In the genomic region with DNA sequence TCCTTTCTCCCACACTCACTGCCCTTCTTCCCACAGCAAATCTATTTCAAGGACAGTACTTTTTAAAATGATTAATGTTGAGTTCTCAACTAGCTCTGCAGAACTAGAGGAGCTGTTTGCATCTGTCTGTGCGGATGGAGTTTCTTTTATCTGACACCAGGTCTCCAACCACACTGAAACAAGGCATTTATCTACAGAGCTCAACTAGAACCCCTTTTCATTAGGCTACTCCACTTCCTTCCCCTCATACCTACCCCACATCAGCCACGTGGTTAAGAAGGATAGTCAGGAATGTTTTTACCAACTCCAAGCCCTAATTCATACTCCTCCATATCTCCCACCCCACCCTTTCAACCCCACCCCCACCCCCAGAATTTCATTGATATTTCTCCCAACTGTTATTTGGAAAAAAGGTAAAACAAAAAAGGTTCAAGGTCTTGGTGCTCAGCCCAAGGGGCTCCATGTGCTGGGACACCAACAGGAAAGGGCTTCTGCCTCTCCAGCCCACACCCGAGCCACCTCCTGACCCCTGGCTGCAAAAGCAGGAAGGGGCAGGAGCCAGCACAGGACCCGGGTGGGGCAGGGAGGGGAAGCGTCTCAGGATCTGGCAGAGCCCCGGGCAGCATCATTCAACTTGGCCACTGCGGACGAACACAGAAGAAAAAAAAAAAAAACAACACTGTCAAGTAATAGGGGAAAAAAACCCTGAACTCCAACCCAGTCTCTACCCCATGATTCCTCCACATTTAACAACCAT, we compare ENCODE assay signal across 8 cellular contexts. TPM values are rescaled to one million over a fixed set of nuclear protein-coding genes. Genes with fewer than 3 reads are reported as not detected.
A peak's percentile ranks its signal among the peaks of the same experiment; 100 is the strongest.
DNase-seq lines count a peak whose midpoint lies in the region; ATAC-seq and TF ChIP-seq lines count a peak whose summit lies in the region.

No MANE protein-coding gene starts in this region.

- TF ChIP-seq CTCF in mesothelial cell of epicardium (IDR thresholded peaks at IDR 0.05; ENCODE audit: unreplicated experiment) = no peak
- TF ChIP-seq CTCF in vagina (IDR thresholded peaks at IDR 0.05) = no peak

- peaks cover 26 to 44% of the 10 kb centered on the region in 2 donors for H3K36me3 Mint-ChIP-seq in activated T-cell treated with anti-CD3 and anti-CD28 coated beads, Interleukin-2, amount 50 U/mL, for 72 hours (ENCODE audit: insufficient read depth in 2 of 2)
- H3K36me3 Mint-ChIP-seq in dendritic cell treated with granulocyte-macrophage colony-stimulating factor and Interleukin-4, amounts not matched to agents 40 ng/mL and 50 ng/mL, for 4 days (ENCODE audit: low read depth) = peaks cover 91% of the 10 kb centered on the region
- peaks cover 42% of the 10 kb centered on the region for H3K36me3 Mint-ChIP-seq in mesothelial cell of epicardium

- peak overlapping the region; percentile 95 for H3K27ac Mint-ChIP-seq in activated T-cell treated with anti-CD3 and anti-CD28 coated beads, Interleukin-2, amount 50 U/mL, for 72 hours
- H3K27ac Mint-ChIP-seq in dendritic cell treated with granulocyte-macrophage colony-stimulating factor and Interleukin-4, amounts not matched to agents 40 ng/mL and 50 ng/mL, for 4 days = peak overlapping the region; percentile 62
- peak overlapping the region; percentile 62 for H3K27ac Mint-ChIP-seq in mesothelial cell of epicardium

- peaks cover 77% of the 10 kb centered on the region for H3K4me1 Mint-ChIP-seq in activated T-cell treated with anti-CD3 and anti-CD28 coated beads, Interleukin-2, amount 50 U/mL, for 72 hours (ENCODE audit: low read depth)
- peaks cover 63% of the 10 kb centered on the region for H3K4me1 Mint-ChIP-seq in dendritic cell treated with granulocyte-macrophage colony-stimulating factor and Interleukin-4, amounts not matched to agents 40 ng/mL and 50 ng/mL, for 4 days (ENCODE audit: low read depth)
- peaks cover 27% of the 10 kb centered on the region for H3K4me1 Mint-ChIP-seq in mesothelial cell of epicardium

- peaks cover 0 to 48% of the 10 kb centered on the region in 2 donors for H3K36me3 ChIP-seq in vagina

- TF ChIP-seq POLR2A in vagina (IDR thresholded peaks at IDR 0.05) = no peak

- H3K27me3 ChIP-seq in vagina = no peaks in the 10 kb centered on the region

- H3K4me3 Mint-ChIP-seq in activated T-cell treated with anti-CD3 and anti-CD28 coated beads, Interleukin-2, amount 50 U/mL, for 72 hours = peak overlapping the region; percentile 62 to 75
- peak overlapping the region; percentile 32 for H3K4me3 Mint-ChIP-seq in dendritic cell treated with granulocyte-macrophage colony-stimulating factor and Interleukin-4, amounts not matched to agents 40 ng/mL and 50 ng/mL, for 4 days
- no peak overlapping the region for H3K4me3 Mint-ChIP-seq in mesothelial cell of epicardium

- intact Hi-C loops in dendritic cell treated with granulocyte-macrophage colony-stimulating factor and Interleukin-4, amounts not matched to agents 40 ng/mL and 50 ng/mL, for 4 days (cut with micrococcal nuclease) = loop anchor here (5.0 kb wide), 2 partner anchors 60 to 160 kb away; no protein-coding TSS in a partner anchor
- intact Hi-C loops in vagina (cut with DNase I) = no loop called here

- H3K4me1 ChIP-seq in vagina = peaks cover 72% of the 10 kb centered on the region

- H3K4me3 ChIP-seq in vagina = no peak overlapping the region

- ATAC-seq in activated T-cell treated with anti-CD3 and anti-CD28 coated beads, Interleukin-2, amount 50 U/mL, for 72 hours (replicated peaks in 1 of 2) = no peak
- no peak for ATAC-seq in GM21367 (IDR thresholded peaks at IDR 0.05; ENCODE audit: unreplicated experiment)

- H3K9me3 Mint-ChIP-seq in activated T-cell treated with anti-CD3 and anti-CD28 coated beads, Interleukin-2, amount 50 U/mL, for 72 hours = no peaks in the 10 kb centered on the region
- no peaks in the 10 kb centered on the region for H3K9me3 Mint-ChIP-seq in dendritic cell treated with granulocyte-macrophage colony-stimulating factor and Interleukin-4, amounts not matched to agents 40 ng/mL and 50 ng/mL, for 4 days
- no peaks in the 10 kb centered on the region for H3K9me3 Mint-ChIP-seq in mesothelial cell of epicardium

- no peaks in the 10 kb centered on the region for H3K9me3 ChIP-seq in vagina

- no peaks in the 10 kb centered on the region for H3K27me3 Mint-ChIP-seq in activated T-cell treated with anti-CD3 and anti-CD28 coated beads, Interleukin-2, amount 50 U/mL, for 72 hours (ENCODE audit: low read depth)
- H3K27me3 Mint-ChIP-seq in dendritic cell treated with granulocyte-macrophage colony-stimulating factor and Interleukin-4, amounts not matched to agents 40 ng/mL and 50 ng/mL, for 4 days = no peaks in the 10 kb centered on the region
- no peaks in the 10 kb centered on the region for H3K27me3 Mint-ChIP-seq in mesothelial cell of epicardium (ENCODE audit: low read depth)

- peak overlapping the region; percentile 53 for H3K27ac ChIP-seq in vagina

- no peak for DNase-seq in activated T-cell treated with anti-CD3 and anti-CD28 coated beads, Interleukin-2, amount 50 U/mL, for 72 hours
- DNase-seq in activated T-cell treated with anti-CD3 and anti-CD28 coated beads, Interleukin-2, amount 50 U/mL, for 48 hours = no peak
- DNase-seq in mesothelial cell of epicardium (ENCODE audit: low spot score in 2 of 2, unreplicated experiment in 2 of 2) (no peak), vagina (ENCODE audit: extremely low spot score in 2 of 2) (peak in 1 of 2 donors; percentile 83), foreskin melanocyte (no peak), DMS79 treated with DMSO at 0.1 percent for 48 hours (lab: John Stamatoyannopoulos, UW) (no peak)

RNA-seq across cellular contexts. Expression of gene ENSA, which starts 7.0 kb away (rescaled TPM):
- 100 to 1,000 TPM; 178 to 203 TPM for total RNA-seq in activated T-cell treated with anti-CD3 and anti-CD28 coated beads, Interleukin-2, amount 50 U/mL, for 72 hours
- total RNA-seq in mesothelial cell of epicardium = 115 to 117 TPM (median 117 TPM) in 3 replicates
- 117 TPM for total RNA-seq in vagina

RNA-seq across cellular contexts. Expression of gene MCL1, which starts 43.0 kb away (rescaled TPM):
- 100 to 1,000 TPM; 373 to 495 TPM for total RNA-seq in activated T-cell treated with anti-CD3 and anti-CD28 coated beads, Interleukin-2, amount 50 U/mL, for 72 hours
- total RNA-seq in mesothelial cell of epicardium (257 to 268 TPM (median 262 TPM) in 3 replicates), vagina (181 TPM)
